In genomic region chr18:9714832-9715343, GRCh38 we compare ENCODE assay signal across 16 cellular contexts.
"Had no signal": no experiment of that assay in that cellular context is flagged by ENCODE, and none has a peak within 500 bp of the region (broad histone marks: within the 10 kb centered on the region; RNA-seq: fewer than 3 reads in every experiment).

No MANE protein-coding gene starts in this region.

- ATAC-seq: activated CD8-positive, alpha-beta T cell treated with anti-CD3 and anti-CD28 coated beads for 36 hours; activated T-cell treated with anti-CD3 and anti-CD28 coated beads, Interleukin-2, amount 50 U/mL, for 4 hours; stimulated activated effector memory CD8-positive, alpha-beta T cell treated with anti-CD3 and anti-CD28 coated beads, Interleukin-12 subunit alpha, Interleukin-12 subunit beta, amount 100 ng/mL, for 72 hours had no signal

- H3K27ac Mint-ChIP-seq: activated CD8-positive, alpha-beta T cell treated with anti-CD3 and anti-CD28 coated beads for 36 hours; activated naive CD8-positive, alpha-beta T cell treated with anti-CD3 and anti-CD28 coated beads for 36 hours; nephron; stimulated activated effector memory CD8-positive, alpha-beta T cell treated with anti-CD3 and anti-CD28 coated beads, Interleukin-12 subunit alpha, Interleukin-12 subunit beta, amount 100 ng/mL, for 72 hours had no signal

- H3K9me3 Mint-ChIP-seq: activated CD8-positive, alpha-beta T cell treated with anti-CD3 and anti-CD28 coated beads for 36 hours; activated T-cell treated with anti-CD3 and anti-CD28 coated beads, Interleukin-2, amount 50 U/mL, for 4 hours; nephron; stimulated activated effector memory CD8-positive, alpha-beta T cell treated with anti-CD3 and anti-CD28 coated beads, Interleukin-12 subunit alpha, Interleukin-12 subunit beta, amount 100 ng/mL, for 72 hours had no signal

- DNase-seq: activated CD4-positive, alpha-beta T cell treated with anti-CD3 and anti-CD28 coated beads for 4 hours; activated CD8-positive, alpha-beta T cell treated with anti-CD3 and anti-CD28 coated beads for 36 hours; activated gamma-delta T cell; activated naive CD8-positive, alpha-beta T cell treated with anti-CD3 and anti-CD28 coated beads for 36 hours; activated T-cell treated with anti-CD3 and anti-CD28 coated beads, Interleukin-2, amount 50 U/mL, for 4 hours; amygdala; cerebellar nuclear complex; foreskin melanocyte; ovary; stimulated activated CD4-positive, alpha-beta T cell treated with anti-CD3 and anti-CD28 coated beads, Interleukin-12 subunit alpha, Interleukin-12 subunit beta, amount 100 ng/mL, for 4 hours; T-helper 1 cell; tibial artery; WERI-Rb-1 had no signal

- H3K4me3 Mint-ChIP-seq: activated CD8-positive, alpha-beta T cell treated with anti-CD3 and anti-CD28 coated beads for 36 hours; activated naive CD8-positive, alpha-beta T cell treated with anti-CD3 and anti-CD28 coated beads for 36 hours; activated T-cell treated with anti-CD3 and anti-CD28 coated beads, Interleukin-2, amount 50 U/mL, for 4 hours; nephron; stimulated activated effector memory CD8-positive, alpha-beta T cell treated with anti-CD3 and anti-CD28 coated beads, Interleukin-12 subunit alpha, Interleukin-12 subunit beta, amount 100 ng/mL, for 72 hours had no signal

- H3K9me3 ChIP-seq: ovary, tibial artery, vagina had no signal

- H3K36me3 Mint-ChIP-seq: activated naive CD8-positive, alpha-beta T cell treated with anti-CD3 and anti-CD28 coated beads for 36 hours; stimulated activated effector memory CD8-positive, alpha-beta T cell treated with anti-CD3 and anti-CD28 coated beads, Interleukin-12 subunit alpha, Interleukin-12 subunit beta, amount 100 ng/mL, for 72 hours had no signal
